Comparison of ENCODE assay signal across 9 cellular contexts in genomic region chr3:17070560-17070959, GRCh38.
DNase-seq lines count a peak whose midpoint lies in the region; ATAC-seq and TF ChIP-seq lines count a peak whose summit lies in the region.
"Had no signal": no experiment of that assay in that cellular context is flagged by ENCODE, and none has a peak within 500 bp of the region (broad histone marks: within the 10 kb centered on the region; RNA-seq: fewer than 3 reads in every experiment).

No MANE protein-coding gene starts in this region.

- DNase-seq in A673 (ENCODE audit: low spot score) (peak; percentile 39), LNCaP clone FGC (ENCODE audit: low read depth) (peak; percentile 91), SHP77 treated with DMSO at 0.1 percent for 48 hours (lab: John Stamatoyannopoulos, UW) (peak; percentile 85), left ventricle myocardium superior (peak; percentile 75), glomerular visceral epithelial cell (ENCODE audit: extremely low spot score) (no peak)

- H3K27ac ChIP-seq in A673 (ENCODE audit: low read depth, low read length, poor library complexity, severe bottlenecking): no peak overlapping the region
- H3K27ac ChIP-seq: SK-N-MC had no signal

- H3K4me1 ChIP-seq in A673 (ENCODE audit: insufficient read depth, low read length, poor library complexity, severe bottlenecking): peaks cover 8% of the 10 kb centered on the region

- no TSS peak for BruUV-seq in A673 (replicated peaks; lab: Mats Ljungman, UMichigan)

- ATAC-seq in left ventricle myocardium superior (peak; percentile 89), GM18511 (IDR thresholded peaks at IDR 0.05; ENCODE audit: unreplicated experiment) (no peak), HG02642 (IDR thresholded peaks at IDR 0.05; ENCODE audit: poor library complexity, unreplicated experiment) (no peak), HG03196 (IDR thresholded peaks at IDR 0.05; ENCODE audit: unreplicated experiment) (no peak)

- no peak for TF ChIP-seq CTCF in A673 (conservative IDR thresholded peaks at IDR 0.05; ENCODE audit: low read depth, low read length)
- no peak for TF ChIP-seq CTCF in LNCaP clone FGC (IDR thresholded peaks at IDR 0.05; ENCODE audit: control insufficient read depth, extremely low read depth, insufficient read depth)

- POLR2A ChIA-PET in A673 (lab: Charles Lee; ENCODE audit: low non-redundant PET): no interaction called here

- intact Hi-C loops in A673 (cut with micrococcal nuclease; ENCODE audit: unreplicated experiment): no loop called here
- intact Hi-C loops in left ventricle myocardium superior (cut with micrococcal nuclease): no loop called here

- H3K27me3 ChIP-seq in A673 (replicated peaks; ENCODE audit: insufficient read depth, low read depth, low read length, poor library complexity): no peaks in the 10 kb centered on the region

- H3K36me3 ChIP-seq in A673 (ENCODE audit: insufficient read depth, low read length, poor library complexity, severe bottlenecking): no peaks in the 10 kb centered on the region

- CTCF ChIA-PET in A673 (lab: Charles Lee): no interaction called here

- no peak overlapping the region for H3K4me3 ChIP-seq in A673 (ENCODE audit: low read depth, low read length, poor library complexity, severe bottlenecking)
- no peak overlapping the region for H3K4me3 ChIP-seq in LNCaP clone FGC (ENCODE audit: low read depth, low read length)
- H3K4me3 ChIP-seq: SK-N-MC had no signal

- H3K9me3 ChIP-seq in A673 (ENCODE audit: low read depth, low read length, poor library complexity, severe bottlenecking): no peaks in the 10 kb centered on the region
